Comparison of ENCODE assay signal across 1 cellular context in genomic region chr14:69475194-69475818, GRCh38.
TF ChIP-seq lines count a peak whose summit lies in the region.

No MANE protein-coding gene starts in this region.

TF ChIP-seq in K562, 482 proteins besides CTCF, POLR2A, EP300 and RAD21 (continued from another document):
- no peak for TF ChIP-seq GTF3C2 (IDR thresholded peaks at IDR 0.05; ENCODE audit: borderline replicate concordance, extremely low read depth, insufficient read length)
- TF ChIP-seq SMC3 (conservative IDR thresholded peaks at IDR 0.05; ENCODE audit: insufficient read depth, low read depth, low read length): 0 out of 2 replicates have a peak, but pooled peaks have one; percentile 22
- no peak for TF ChIP-seq KLF10 (CRISPR knock-in tag; IDR thresholded peaks at IDR 0.05)
TF ChIP-seq in K562: peak in this region for 1.
